In genomic region chr1:224995602-224996001, GRCh38 we compare ENCODE assay signal across 23 cellular contexts.
"Had no signal": no experiment of that assay in that cellular context is flagged by ENCODE, and none has a peak within 500 bp of the region (broad histone marks: within the 10 kb centered on the region; RNA-seq: fewer than 3 reads in every experiment).

No MANE protein-coding gene starts in this region.

- H3K4me1 Mint-ChIP-seq: mesothelial cell of epicardium had no signal

- H3K36me3 ChIP-seq: esophagus muscularis mucosa, gastrocnemius medialis, heart right ventricle, left lung, lower lobe of right lung had no signal

- H3K27me3 ChIP-seq: dorsolateral prefrontal cortex, esophagus muscularis mucosa, foreskin keratinocyte, gastrocnemius medialis, heart right ventricle, left lung had no signal

- H3K4me1 ChIP-seq: esophagus muscularis mucosa, foreskin keratinocyte, gastrocnemius medialis, heart right ventricle, left lung, lower lobe of right lung had no signal

- H3K4me3 ChIP-seq: coronary artery, dorsolateral prefrontal cortex, esophagus muscularis mucosa, gastrocnemius medialis, heart right ventricle, left lung, lower lobe of right lung, mucosa of descending colon had no signal

- H3K9me3 ChIP-seq: gastrocnemius medialis had no signal

- H3K27ac ChIP-seq: coronary artery, dorsolateral prefrontal cortex, esophagus muscularis mucosa, foreskin keratinocyte, gastrocnemius medialis, heart right ventricle, left lung, lower lobe of right lung had no signal

- ATAC-seq: gastrocnemius medialis, heart right ventricle, left cardiac atrium, left lung, left ventricle myocardium superior, lower lobe of right lung, mucosa of descending colon had no signal

- DNase-seq: dermis blood vessel endothelial cell; dorsolateral prefrontal cortex; effector CD4-positive, alpha-beta T cell; effector memory CD4-positive, alpha-beta T cell; gastrocnemius medialis; glutamatergic neuron; head of caudate nucleus; heart right ventricle; hippocampal formation; left cardiac atrium; left lung; left ventricle myocardium superior; lower lobe of right lung; mesenchymal stem cell; mucosa of descending colon had no signal

- H3K4me3 Mint-ChIP-seq: mesothelial cell of epicardium had no signal

- H3K27ac Mint-ChIP-seq: mesothelial cell of epicardium had no signal

- FAIRE-seq: colon, endothelial cell of umbilical vein, islet of Langerhans, keratinocyte had no signal
